In genomic region chr1:26374361-26374760, GRCh38 we compare ENCODE assay signal across 15 cellular contexts. TPM values are rescaled to one million over a fixed set of nuclear protein-coding genes. Genes with fewer than 3 reads are reported as not detected.
A peak's percentile ranks its signal among the peaks of the same experiment; 100 is the strongest.
DNase-seq lines count a peak whose midpoint lies in the region; ATAC-seq, FAIRE-seq and TF ChIP-seq lines count a peak whose summit lies in the region.
"Not testable (repeated sequence)": the region's sequence is repeated elsewhere in the genome, so short reads cannot be mapped to it uniquely, and the experiment has no call there.
"Had no signal": no experiment of that assay in that cellular context is flagged by ENCODE, and none has a peak within 500 bp of the region (broad histone marks: within the 10 kb centered on the region; RNA-seq: fewer than 3 reads in every experiment).

No MANE protein-coding gene starts in this region.

- not testable (repeated sequence) for H3K4me3 ChIP-seq in kidney (ENCODE audit: low read length in 2 of 2)

- ATAC-seq in activated T-cell treated with anti-CD3 and anti-CD28 coated beads, Interleukin-2, amount 50 U/mL, for 72 hours (replicated peaks in 1 of 2); stimulated activated naive CD8-positive, alpha-beta T cell treated with anti-CD3 and anti-CD28 coated beads, Interleukin-15, Interleukin-2, amounts not matched to agents 100 U/mL and 50 U/mL, for 24 hours: not testable (repeated sequence)

- not testable (repeated sequence) for H3K27me3 Mint-ChIP-seq in T-helper 2 cell treated with Interferon-gamma antibody and Interleukin-4, amounts not matched to agents 5 μg/mL and 100 μg/mL, for 36 hours (ENCODE audit: low read depth); activated T-cell treated with anti-CD3 and anti-CD28 coated beads, Interleukin-2, amount 50 U/mL, for 72 hours (ENCODE audit: low read depth)

- H3K9ac ChIP-seq in kidney (ENCODE audit: low read length in 2 of 2): not testable (repeated sequence)

- H3K9me3 ChIP-seq in kidney (ENCODE audit: control insufficient read depth in 1 of 2, low read length in 2 of 2): not testable (repeated sequence)

- intact Hi-C loops in kidney (cut with DNase I): not testable (repeated sequence)

- H3K27ac Mint-ChIP-seq in T-helper 2 cell treated with Interferon-gamma antibody and Interleukin-4, amounts not matched to agents 5 μg/mL and 100 μg/mL, for 36 hours: peak overlapping the region; percentile 94
- H3K27ac Mint-ChIP-seq in activated T-cell treated with anti-CD3 and anti-CD28 coated beads, Interleukin-2, amount 50 U/mL, for 72 hours: peak overlapping the region; percentile 62

- H3K4me1 Mint-ChIP-seq in T-helper 2 cell treated with Interferon-gamma antibody and Interleukin-4, amounts not matched to agents 5 μg/mL and 100 μg/mL, for 36 hours (ENCODE audit: low read depth): peaks cover 75% of the 10 kb centered on the region
- peaks cover 93% of the 10 kb centered on the region for H3K4me1 Mint-ChIP-seq in activated T-cell treated with anti-CD3 and anti-CD28 coated beads, Interleukin-2, amount 50 U/mL, for 72 hours (ENCODE audit: low read depth)

- not testable (repeated sequence) for H3K27ac ChIP-seq in kidney (ENCODE audit: low read depth in 2 of 2, low read length in 2 of 2)

- peaks cover 13% of the 10 kb centered on the region for H3K36me3 Mint-ChIP-seq in T-helper 2 cell treated with Interferon-gamma antibody and Interleukin-4, amounts not matched to agents 5 μg/mL and 100 μg/mL, for 36 hours (ENCODE audit: low read depth)
- H3K36me3 Mint-ChIP-seq in activated T-cell treated with anti-CD3 and anti-CD28 coated beads, Interleukin-2, amount 50 U/mL, for 72 hours (ENCODE audit: insufficient read depth in 2 of 2): not testable (repeated sequence)

- peak overlapping the region; percentile 71 for H3K4me3 Mint-ChIP-seq in T-helper 2 cell treated with Interferon-gamma antibody and Interleukin-4, amounts not matched to agents 5 μg/mL and 100 μg/mL, for 36 hours
- peak overlapping the region; percentile 46 to 56 for H3K4me3 Mint-ChIP-seq in activated T-cell treated with anti-CD3 and anti-CD28 coated beads, Interleukin-2, amount 50 U/mL, for 72 hours

- peaks cover 12% of the 10 kb centered on the region for H3K9me3 Mint-ChIP-seq in T-helper 2 cell treated with Interferon-gamma antibody and Interleukin-4, amounts not matched to agents 5 μg/mL and 100 μg/mL, for 36 hours
- not testable (repeated sequence) for H3K9me3 Mint-ChIP-seq in activated T-cell treated with anti-CD3 and anti-CD28 coated beads, Interleukin-2, amount 50 U/mL, for 72 hours

- TF ChIP-seq CTCF in kidney (IDR thresholded peaks at IDR 0.05; ENCODE audit: borderline replicate concordance, extremely low read depth, insufficient read depth): not testable (repeated sequence)

- H3K36me3 ChIP-seq in kidney (ENCODE audit: control insufficient read depth in 1 of 2, insufficient read depth in 2 of 2, low read length in 2 of 2): not testable (repeated sequence)

- not testable (repeated sequence) for DNase-seq in GM18507 (ENCODE audit: extremely low spot score, insufficient read length, low read depth); T-helper 2 cell treated with Interferon-gamma antibody and Interleukin-4, amounts not matched to agents 5 μg/mL and 100 μg/mL, for 36 hours (ENCODE audit: low spot score); activated T-cell treated with anti-CD3 and anti-CD28 coated beads, Interleukin-2, amount 50 U/mL, for 72 hours
- DNase-seq in amniotic epithelial cell (ENCODE audit: low read depth) (peak; percentile 45), kidney (peak; percentile 23)
- peak; percentile 45 for DNase-seq in stimulated activated naive CD8-positive, alpha-beta T cell treated with anti-CD3 and anti-CD28 coated beads, Interleukin-15, Interleukin-2, amounts not matched to agents 100 U/mL and 50 U/mL, for 24 hours

- H3K4me1 ChIP-seq in kidney (ENCODE audit: control insufficient read depth in 1 of 2, insufficient read depth in 1 of 2, low read depth in 1 of 2, low read length in 2 of 2): not testable (repeated sequence)

- peak; percentile 31 for FAIRE-seq in GM18507 (lab: Jason Lieb, UNC)
- FAIRE-seq in kidney (lab: Jason Lieb, UNC): not testable (repeated sequence)

RNA-seq across cellular contexts. Expression of gene ZNF683, which starts 1.8 kb away (rescaled TPM):
- under 1 TPM in 1 of 2 donors, not detected in 1; 0.25 TPM for total RNA-seq in activated T-cell treated with anti-CD3 and anti-CD28 coated beads, Interleukin-2, amount 50 U/mL, for 72 hours
- total RNA-seq in kidney: 0.25 TPM
- not detected for polyA plus RNA-seq in kidney (ENCODE audit: insufficient read depth, low read depth, low replicate concordance)
- total RNA-seq: cerebellum, H9, HT-29, progenitor cell of endocrine pancreas, transverse colon had no signal
- polyA plus RNA-seq: AG04450, SK-N-SH had no signal

RNA-seq across cellular contexts. Expression of gene CRYBG2, which starts 20.4 kb away (rescaled TPM):
- total RNA-seq in activated T-cell treated with anti-CD3 and anti-CD28 coated beads, Interleukin-2, amount 50 U/mL, for 72 hours: 1 to 10 TPM; 1.6 to 2.3 TPM
- 2.2 TPM for total RNA-seq in kidney
- polyA plus RNA-seq in kidney (ENCODE audit: insufficient read depth, low read depth, low replicate concordance): not detected
- total RNA-seq: sciatic nerve had no signal
- polyA plus RNA-seq: AG04450 had no signal

RNA-seq across cellular contexts. Expression of gene LIN28A, which starts 36.3 kb away (rescaled TPM):
- total RNA-seq in activated T-cell treated with anti-CD3 and anti-CD28 coated beads, Interleukin-2, amount 50 U/mL, for 72 hours: not detected
- not detected for total RNA-seq in kidney
- not detected for polyA plus RNA-seq in kidney (ENCODE audit: insufficient read depth, low read depth, low replicate concordance)
- total RNA-seq: cerebellum, HT-29, sciatic nerve, transverse colon had no signal
- polyA plus RNA-seq: AG04450, lung, SK-N-SH had no signal

RNA-seq across cellular contexts. Expression of gene CD52, which starts 56.6 kb away (rescaled TPM):
- 100 to 1,000 TPM; 213 to 245 TPM for total RNA-seq in activated T-cell treated with anti-CD3 and anti-CD28 coated beads, Interleukin-2, amount 50 U/mL, for 72 hours
- total RNA-seq in kidney: 30.8 TPM
- polyA plus RNA-seq in kidney (ENCODE audit: insufficient read depth, low read depth, low replicate concordance): 13.2 TPM
- total RNA-seq: cerebellum had no signal
- polyA plus RNA-seq: AG04450, SK-N-SH had no signal

RNA-seq across cellular contexts. Expression of gene DHDDS, which starts 57.8 kb away (rescaled TPM):
- 10 to 100 TPM; 39.5 to 43.6 TPM for total RNA-seq in activated T-cell treated with anti-CD3 and anti-CD28 coated beads, Interleukin-2, amount 50 U/mL, for 72 hours
- 53.4 TPM for total RNA-seq in kidney
- polyA plus RNA-seq in kidney (ENCODE audit: insufficient read depth, low read depth, low replicate concordance): 41.8 TPM
